ENCODE assay signal across 9 cellular contexts in genomic region chr20:5312518-5312917, GRCh38. TPM values are rescaled to one million over a fixed set of nuclear protein-coding genes. Genes with fewer than 3 reads are reported as not detected.
"Had no signal": no experiment of that assay in that cellular context is flagged by ENCODE, and none has a peak within 500 bp of the region (broad histone marks: within the 10 kb centered on the region; RNA-seq: fewer than 3 reads in every experiment).

No MANE protein-coding gene starts in this region.

- FAIRE-seq: G401.6, GM12878, GM12891, GM12892, GM18507, GM19239 had no signal

- DNase-seq: GDM1, GF-D8 had no signal

- ATAC-seq: GM12878 had no signal

- H3K4me3 ChIP-seq: GM12878 had no signal

RNA-seq across cellular contexts. Expression of gene PROKR2, which starts 4.2 kb away (rescaled TPM):
- total RNA-seq: G401, GM12878 had no signal
- polyA plus RNA-seq: GM12878 had no signal
